In the genomic region with DNA sequence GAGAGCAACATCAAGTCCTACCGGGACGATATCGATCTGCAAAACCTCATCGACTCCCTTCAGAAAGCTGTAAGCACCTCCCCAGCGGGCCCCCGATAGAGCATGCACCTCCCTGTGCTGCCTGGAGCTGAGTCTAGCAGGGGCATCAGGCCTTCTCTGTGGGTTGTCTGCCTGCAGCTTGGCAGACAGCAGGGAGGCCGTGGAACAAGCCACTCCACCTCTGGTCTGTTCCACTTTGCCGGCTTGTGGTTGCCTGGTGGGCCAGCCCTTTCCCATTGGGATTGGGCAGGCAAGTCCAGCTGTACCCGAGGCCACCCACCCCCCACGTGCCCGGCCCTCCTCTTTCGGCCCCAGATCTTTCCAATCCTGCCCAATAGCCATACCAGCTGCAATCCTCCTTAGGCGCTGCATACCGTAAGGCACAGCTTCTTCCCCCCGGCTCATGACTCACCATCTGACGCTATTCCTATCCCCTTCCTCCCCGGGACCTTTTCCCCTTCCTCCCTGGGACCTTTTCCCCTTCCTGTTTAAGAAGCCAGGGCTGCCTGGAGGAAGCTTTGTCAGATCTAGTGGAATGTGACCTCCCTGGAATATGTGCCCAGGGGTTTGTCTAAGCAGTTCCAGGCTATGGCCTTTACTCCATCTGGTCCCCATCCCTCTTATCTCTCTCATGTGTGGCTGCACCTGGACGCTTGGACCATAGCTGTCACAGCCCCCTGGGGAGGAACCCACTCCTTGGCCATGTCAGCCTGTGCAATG, we compare ENCODE assay signal across 11 cellular contexts. TPM values are rescaled to one million over a fixed set of nuclear protein-coding genes. Genes with fewer than 3 reads are reported as not detected.
DNase-seq lines count a peak whose midpoint lies in the region; ATAC-seq, FAIRE-seq and TF ChIP-seq lines count a peak whose summit lies in the region.
"Had no signal": no experiment of that assay in that cellular context is flagged by ENCODE, and none has a peak within 500 bp of the region (broad histone marks: within the 10 kb centered on the region; RNA-seq: fewer than 3 reads in every experiment).

No MANE protein-coding gene starts in this region.

- H3K4me3 ChIP-seq in AG04450 (ENCODE audit: low read depth, low read length) = no peak overlapping the region

- H3K27ac ChIP-seq in AG04450 (ENCODE audit: low read depth, low read length) = peak overlapping the region; percentile 78

- POLR2A ChIA-PET in AG04450 (lab: Yijun Ruan, JAX) = interaction anchor here (0.7 to 1.3 kb wide), 3 partner anchors 11 to 56 kb away, joined by 3 to 8 read pairs (median 3); no protein-coding TSS in a partner anchor

- peak; percentile 88 for FAIRE-seq in RCC 7860 (lab: Jason Lieb, UNC)
- FAIRE-seq: islet of Langerhans had no signal

- peak; percentile 29 for DNase-seq in AG04450 (ENCODE audit: low read depth, low spot score)
- peak; percentile 94 for DNase-seq in RCC 7860 (ENCODE audit: low spot score)
- no peak for DNase-seq in effector memory CD8-positive, alpha-beta T cell
- peak; percentile 75 for DNase-seq in mesenteric fat pad (ENCODE audit: low spot score)
- no peak for DNase-seq in NCI-H2029 treated with DMSO at 0.1 percent for 48 hours (lab: John Stamatoyannopoulos, UW)
- DNase-seq in Kasumi-1 (lab: John Stamatoyannopoulos, UW) = no peak
- no peak for DNase-seq in DMS 273 (lab: John Stamatoyannopoulos, UW; ENCODE audit: unreplicated experiment)
- DNase-seq: activated CD8-positive, alpha-beta memory T cell treated with anti-CD3 and anti-CD28 coated beads, Interleukin-2, amount 50 U/mL, for 48 hours; NCI-H187 treated with DMSO at 0.1 percent for 48 hours had no signal

- no peaks in the 10 kb centered on the region for H3K27me3 ChIP-seq in AG04450 (ENCODE audit: control insufficient read depth, insufficient read depth, low read length)

- H3K36me3 Mint-ChIP-seq in effector memory CD8-positive, alpha-beta T cell (ENCODE audit: insufficient read depth) = peaks cover 81% of the 10 kb centered on the region

- TF ChIP-seq CTCF in AG04450 (IDR thresholded peaks at IDR 0.05; ENCODE audit: low read depth, low read length) = no peak

- peak overlapping the region; percentile 58 to 87 for H3K27ac Mint-ChIP-seq in effector memory CD8-positive, alpha-beta T cell

- no peaks in the 10 kb centered on the region for H3K9me3 Mint-ChIP-seq in effector memory CD8-positive, alpha-beta T cell

- H3K27me3 Mint-ChIP-seq in effector memory CD8-positive, alpha-beta T cell = no peaks in the 10 kb centered on the region

- ATAC-seq in effector memory CD8-positive, alpha-beta T cell (replicated peaks) = no peak
- no peak for ATAC-seq in HG02973 (IDR thresholded peaks at IDR 0.05; ENCODE audit: unreplicated experiment)

- H3K4me3 Mint-ChIP-seq in effector memory CD8-positive, alpha-beta T cell = no peak overlapping the region

- peaks cover 31 to 34% of the 10 kb centered on the region in 2 donors for H3K4me1 Mint-ChIP-seq in effector memory CD8-positive, alpha-beta T cell (ENCODE audit: low read depth in 2 of 2)

- CTCF ChIA-PET in AG04450 (lab: Charles Lee) = interaction anchor here (0.5 to 4.0 kb wide), 3 partner anchors 65 to 250 kb away, joined by 3 to 19 read pairs (median 3); no protein-coding TSS in a partner anchor

- no peaks in the 10 kb centered on the region for H3K9me3 ChIP-seq in AG04450 (ENCODE audit: control insufficient read depth, insufficient read depth, low read length)

RNA-seq across cellular contexts. Expression of a gene that starts 28.1 kb away (rescaled TPM):
- not detected in 2 replicates for polyA plus RNA-seq in AG04450 (2011; rRNA removed)
- polyA minus RNA-seq in AG04450 (2011; rRNA and poly(A)+ RNA removed) = 0.04 TPM in 1 of 2 replicates, not detected in the other
- 0.35 TPM for total RNA-seq in mesenteric fat pad

RNA-seq across cellular contexts. Expression of a gene that starts 55.5 kb away (rescaled TPM):
- 27.3 and 32.5 TPM in 2 replicates for polyA plus RNA-seq in AG04450 (2011; rRNA removed)
- 24.3 and 32.1 TPM in 2 replicates for polyA minus RNA-seq in AG04450 (2011; rRNA and poly(A)+ RNA removed)
- 177 TPM for total RNA-seq in mesenteric fat pad

Comparison
In these comparisons a context has a peak if more than half of its experiments do, and no peak if none do; other contexts are left out.
1. DNase-seq: peak in AG04450 (single experiment), RCC 7860 (single experiment) and mesenteric fat pad (single experiment); none in effector memory CD8-positive, alpha-beta T cell (0 of 3), NCI-H2029 treated with DMSO at 0.1 percent for 48 hours (single experiment), Kasumi-1 (0 of 2) and DMS 273 (single experiment).